Comparison of ENCODE assay signal across 10 cellular contexts in the genomic region with DNA sequence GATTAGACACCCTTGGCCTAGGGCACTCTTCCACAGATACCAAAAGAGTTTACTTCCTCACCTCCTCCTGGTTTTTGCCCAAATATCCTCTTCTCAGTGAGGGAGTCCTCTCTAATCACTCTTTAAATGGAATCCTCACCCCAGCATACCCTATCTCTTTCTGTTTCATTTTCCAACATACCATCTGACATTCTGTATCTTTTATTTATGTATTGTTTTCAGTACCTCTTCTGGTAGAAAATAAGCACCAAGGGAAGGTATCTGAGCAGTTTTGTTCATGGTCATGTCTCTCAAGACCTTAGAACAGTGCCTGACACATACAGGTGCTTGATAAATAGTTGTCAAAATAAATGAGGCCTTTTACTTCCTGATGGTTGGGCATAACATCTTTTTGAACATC. TPM values are rescaled to one million over a fixed set of nuclear protein-coding genes. Genes with fewer than 3 reads are reported as not detected.
A peak's percentile ranks its signal among the peaks of the same experiment; 100 is the strongest.
DNase-seq lines count a peak whose midpoint lies in the region; ATAC-seq lines count a peak whose summit lies in the region.
"Had no signal": no experiment of that assay in that cellular context is flagged by ENCODE, and none has a peak within 500 bp of the region (broad histone marks: within the 10 kb centered on the region; RNA-seq: fewer than 3 reads in every experiment).

No MANE protein-coding gene starts in this region.

- no peaks in the 10 kb centered on the region for H3K9me3 ChIP-seq in mesenchymal stem cell (ENCODE audit: control insufficient read depth, low read length)

- no peak overlapping the region for H3K4ac ChIP-seq in mesenchymal stem cell (ENCODE audit: low read depth in 1 of 2, low read length in 2 of 2)

- CTCF ChIA-PET in T-cell (lab: Charles Lee), result no interaction called here

- H3K4me1 ChIP-seq in mesenchymal stem cell (ENCODE audit: control insufficient read depth, insufficient read depth, low read depth, low read length), result no peaks in the 10 kb centered on the region

- no peak overlapping the region for H3K9ac ChIP-seq in mesenchymal stem cell (ENCODE audit: low read length)

- H3K79me1 ChIP-seq in mesenchymal stem cell (replicated peaks; ENCODE audit: low read length, poor library complexity, severe bottlenecking), result no peaks in the 10 kb centered on the region

- DNase-seq in T-helper 2 cell treated with Interferon-gamma antibody and Interleukin-4, amounts not matched to agents 5 μg/mL and 100 μg/mL, for 36 hours (ENCODE audit: low spot score), result no peak
- DNase-seq in T-helper 2 cell, result no peak
- DNase-seq in mesenchymal stem cell, result no peak
- no peak for DNase-seq in T-cell
- no peak for DNase-seq in CD1c-positive myeloid dendritic cell (ENCODE audit: extremely low spot score)
- DNase-seq in A172 (ENCODE audit: low spot score), result no peak
- DNase-seq: NCI-H510A, T-helper 17 cell had no signal

- no peak overlapping the region for H2BK15ac ChIP-seq in mesenchymal stem cell (ENCODE audit: low read depth, poor library complexity, severe bottlenecking)

- no peak overlapping the region for H2BK5ac ChIP-seq in mesenchymal stem cell (ENCODE audit: low read depth, low read length, poor library complexity, severe bottlenecking)

- peak overlapping the region; percentile 7 for H3K27ac Mint-ChIP-seq in T-helper 2 cell treated with Interferon-gamma antibody and Interleukin-4, amounts not matched to agents 5 μg/mL and 100 μg/mL, for 36 hours
- H3K27ac Mint-ChIP-seq in T-cell, result no peak overlapping the region
- H3K27ac Mint-ChIP-seq: T-helper 17 cell had no signal

- H3K4me3 ChIP-seq in mesenchymal stem cell (ENCODE audit: insufficient read depth in 1 of 2, low read depth in 1 of 2, low read length in 2 of 2), result no peak overlapping the region

- ATAC-seq in GM21619 (IDR thresholded peaks at IDR 0.05; ENCODE audit: unreplicated experiment), result peak; percentile 74
- ATAC-seq in HG03280 (IDR thresholded peaks at IDR 0.05; ENCODE audit: unreplicated experiment), result peak; percentile 85
- ATAC-seq in T-cell (replicated peaks in 1 of 4), result no peak
- ATAC-seq: T-helper 17 cell had no signal

- H2BK12ac ChIP-seq in mesenchymal stem cell (ENCODE audit: low read length in 2 of 2), result no peak overlapping the region

- no peak overlapping the region for H2BK120ac ChIP-seq in mesenchymal stem cell (ENCODE audit: low read depth, low read length)

- no peak overlapping the region for H3K18ac ChIP-seq in mesenchymal stem cell (ENCODE audit: low read depth in 1 of 2, low read length in 2 of 2)

- H4K8ac ChIP-seq in mesenchymal stem cell (ENCODE audit: low read length), result peak overlapping the region; percentile 41

- no peaks in the 10 kb centered on the region for H3K36me3 ChIP-seq in mesenchymal stem cell (ENCODE audit: control insufficient read depth in 1 of 2, insufficient read depth in 2 of 2, low read depth in 1 of 2, low read length in 2 of 2)

- H3K27me3 ChIP-seq in mesenchymal stem cell (ENCODE audit: control insufficient read depth in 1 of 2, insufficient read depth in 1 of 2, low read length in 2 of 2), result no peaks in the 10 kb centered on the region

- H3K4me3 Mint-ChIP-seq in T-helper 2 cell treated with Interferon-gamma antibody and Interleukin-4, amounts not matched to agents 5 μg/mL and 100 μg/mL, for 36 hours, result no peak overlapping the region
- H3K4me3 Mint-ChIP-seq in T-cell, result no peak overlapping the region
- H3K4me3 Mint-ChIP-seq: T-helper 17 cell had no signal

- POLR2A ChIA-PET in T-cell (lab: Charles Lee), result no interaction called here

- no peak overlapping the region for H3K14ac ChIP-seq in mesenchymal stem cell (ENCODE audit: low read length in 2 of 2)

- no peak overlapping the region for H3K27ac ChIP-seq in mesenchymal stem cell (ENCODE audit: low read length, poor library complexity, severe bottlenecking)

- no peaks in the 10 kb centered on the region for H3K9me3 Mint-ChIP-seq in T-helper 2 cell treated with Interferon-gamma antibody and Interleukin-4, amounts not matched to agents 5 μg/mL and 100 μg/mL, for 36 hours
- H3K9me3 Mint-ChIP-seq in T-cell, result no peaks in the 10 kb centered on the region

- H4K91ac ChIP-seq in mesenchymal stem cell (ENCODE audit: low read length), result no peak overlapping the region

- H2AFZ ChIP-seq in mesenchymal stem cell (ENCODE audit: low read depth, low read length), result no peak overlapping the region

- H3K27me3 Mint-ChIP-seq in T-helper 2 cell treated with Interferon-gamma antibody and Interleukin-4, amounts not matched to agents 5 μg/mL and 100 μg/mL, for 36 hours (ENCODE audit: low read depth), result no peaks in the 10 kb centered on the region
- no peaks in the 10 kb centered on the region for H3K27me3 Mint-ChIP-seq in T-cell
- H3K27me3 Mint-ChIP-seq: T-helper 17 cell had no signal

- H3K4me2 ChIP-seq in mesenchymal stem cell (ENCODE audit: low read length, poor library complexity, severe bottlenecking), result no peak overlapping the region

- H3K36me3 Mint-ChIP-seq in T-helper 2 cell treated with Interferon-gamma antibody and Interleukin-4, amounts not matched to agents 5 μg/mL and 100 μg/mL, for 36 hours (ENCODE audit: low read depth), result no peaks in the 10 kb centered on the region
- no peaks in the 10 kb centered on the region for H3K36me3 Mint-ChIP-seq in T-cell

- no peak overlapping the region for H3K23ac ChIP-seq in mesenchymal stem cell (ENCODE audit: low read length in 2 of 2)

- peaks cover 10% of the 10 kb centered on the region for H3K4me1 Mint-ChIP-seq in T-helper 2 cell treated with Interferon-gamma antibody and Interleukin-4, amounts not matched to agents 5 μg/mL and 100 μg/mL, for 36 hours (ENCODE audit: low read depth)
- peaks cover 0 to 7% (median 7%) of the 10 kb centered on the region in 3 donors for H3K4me1 Mint-ChIP-seq in T-cell
- H3K4me1 Mint-ChIP-seq: T-helper 17 cell had no signal

- H2AK5ac ChIP-seq in mesenchymal stem cell (ENCODE audit: low read length, severe bottlenecking), result no peak overlapping the region

RNA-seq across cellular contexts. Expression of gene KIAA0408, which starts 55.1 kb away (rescaled TPM):
- 1.9 TPM for polyA plus RNA-seq in mesenchymal stem cell (2013, experiment 1 of 2)
- polyA plus RNA-seq in mesenchymal stem cell (2013, experiment 2 of 2), result 1.9 TPM
- total RNA-seq in T-cell, result 1 to 10 TPM; 2.2 to 6.4 (median 3.5) TPM
- 0.09 and 0.60 TPM in 2 replicates for total RNA-seq in A172 (2014; rRNA removed; shearing (Covaris generic))

Comparison
In these comparisons a context has a peak if more than half of its experiments do, and no peak if none do; other contexts are left out.
1. ATAC-seq: peak in GM21619 (single experiment) and HG03280 (single experiment); none in T-cell (0 of 4).